ENCODE assay signal across 2 cellular contexts in the genomic region with DNA sequence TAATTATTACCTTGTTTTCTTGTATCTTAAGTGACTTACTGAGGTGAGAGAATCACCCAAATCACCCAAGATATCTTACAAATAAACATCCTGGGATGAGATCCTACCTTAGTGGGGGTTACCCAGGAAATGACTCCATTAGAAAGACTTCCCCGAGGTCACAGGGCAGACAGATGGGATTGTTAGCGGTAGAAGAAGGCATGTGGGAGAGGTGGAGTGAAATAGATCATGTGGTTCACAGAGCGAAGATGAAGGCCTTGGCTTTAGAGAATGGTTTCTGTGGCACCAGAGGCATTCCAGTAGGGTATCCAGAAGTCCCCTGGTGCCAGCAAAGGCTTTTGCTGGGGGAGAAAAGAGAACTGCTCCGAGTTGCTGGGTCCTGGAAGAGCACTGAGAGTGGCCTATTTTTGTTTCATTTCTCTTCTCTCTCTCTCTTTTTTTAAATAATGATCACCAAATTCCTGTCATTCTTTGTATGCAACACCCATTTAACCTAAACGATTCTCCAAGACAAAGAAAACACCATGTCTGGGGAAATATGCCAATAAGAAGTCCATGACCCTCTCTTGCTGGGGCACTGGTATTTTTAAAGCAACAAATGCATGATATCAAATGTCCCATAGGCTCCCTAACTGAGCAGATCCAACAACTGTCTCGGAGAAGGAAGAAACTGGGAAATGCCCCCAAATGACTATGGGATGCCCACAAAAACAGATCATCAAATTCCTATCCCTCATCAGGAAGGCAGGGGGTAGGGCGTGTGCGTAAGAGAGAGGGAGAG.
TF ChIP-seq lines count a peak whose summit lies in the region.

No MANE protein-coding gene starts in this region.

TF ChIP-seq in SK-N-SH, 30 proteins besides CTCF, POLR2A, EP300 and RAD21:
- TF ChIP-seq MEF2A (IDR thresholded peaks at IDR 0.05; ENCODE audit: borderline replicate concordance, low read depth), result no peak
- TF ChIP-seq SIN3A (IDR thresholded peaks at IDR 0.05; ENCODE audit: borderline replicate concordance, low read depth, low read length), result no peak
- TF ChIP-seq POLR2AphosphoS5 (IDR thresholded peaks at IDR 0.05; ENCODE audit: low read depth, low read length), result no peak
- no peak for TF ChIP-seq GATA2 (CRISPR knock-in tag; IDR thresholded peaks at IDR 0.05)
- no peak for TF ChIP-seq FOXJ3 (CRISPR knock-in tag; IDR thresholded peaks at IDR 0.05)
- TF ChIP-seq GABPA (IDR thresholded peaks at IDR 0.05; ENCODE audit: low read depth), result no peak
- no peak for TF ChIP-seq NRF1 (IDR thresholded peaks at IDR 0.05; ENCODE audit: low read depth, low read length)
- TF ChIP-seq TCF12 (IDR thresholded peaks at IDR 0.05), result no peak
- no peak for TF ChIP-seq TAF1 (IDR thresholded peaks at IDR 0.05; ENCODE audit: borderline replicate concordance, low read depth, low read length)
- TF ChIP-seq SMC3 (IDR thresholded peaks at IDR 0.05; ENCODE audit: low read depth, low read length), result no peak
- TF ChIP-seq, protein P1, sequence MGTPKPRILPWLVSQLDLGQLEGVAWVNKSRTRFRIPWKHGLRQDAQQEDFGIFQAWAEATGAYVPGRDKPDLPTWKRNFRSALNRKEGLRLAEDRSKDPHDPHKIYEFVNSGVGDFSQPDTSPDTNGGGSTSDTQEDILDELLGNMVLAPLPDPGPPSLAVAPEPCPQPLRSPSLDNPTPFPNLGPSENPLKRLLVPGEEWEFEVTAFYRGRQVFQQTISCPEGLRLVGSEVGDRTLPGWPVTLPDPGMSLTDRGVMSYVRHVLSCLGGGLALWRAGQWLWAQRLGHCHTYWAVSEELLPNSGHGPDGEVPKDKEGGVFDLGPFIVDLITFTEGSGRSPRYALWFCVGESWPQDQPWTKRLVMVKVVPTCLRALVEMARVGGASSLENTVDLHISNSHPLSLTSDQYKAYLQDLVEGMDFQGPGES (IDR thresholded peaks at IDR 0.05; ENCODE audit: low read depth, low read length), result no peak
- TF ChIP-seq TEAD4 (IDR thresholded peaks at IDR 0.05; ENCODE audit: borderline replicate concordance, insufficient read depth), result no peak
- TF ChIP-seq, protein P2, sequence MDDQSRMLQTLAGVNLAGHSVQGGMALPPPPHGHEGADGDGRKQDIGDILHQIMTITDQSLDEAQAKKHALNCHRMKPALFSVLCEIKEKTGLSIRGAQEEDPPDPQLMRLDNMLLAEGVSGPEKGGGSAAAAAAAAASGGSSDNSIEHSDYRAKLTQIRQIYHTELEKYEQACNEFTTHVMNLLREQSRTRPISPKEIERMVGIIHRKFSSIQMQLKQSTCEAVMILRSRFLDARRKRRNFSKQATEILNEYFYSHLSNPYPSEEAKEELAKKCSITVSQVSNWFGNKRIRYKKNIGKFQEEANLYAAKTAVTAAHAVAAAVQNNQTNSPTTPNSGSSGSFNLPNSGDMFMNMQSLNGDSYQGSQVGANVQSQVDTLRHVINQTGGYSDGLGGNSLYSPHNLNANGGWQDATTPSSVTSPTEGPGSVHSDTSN (IDR thresholded peaks at IDR 0.05), result no peak
- no peak for TF ChIP-seq RFX5 (IDR thresholded peaks at IDR 0.05; ENCODE audit: low read length)
- TF ChIP-seq, protein P3, sequence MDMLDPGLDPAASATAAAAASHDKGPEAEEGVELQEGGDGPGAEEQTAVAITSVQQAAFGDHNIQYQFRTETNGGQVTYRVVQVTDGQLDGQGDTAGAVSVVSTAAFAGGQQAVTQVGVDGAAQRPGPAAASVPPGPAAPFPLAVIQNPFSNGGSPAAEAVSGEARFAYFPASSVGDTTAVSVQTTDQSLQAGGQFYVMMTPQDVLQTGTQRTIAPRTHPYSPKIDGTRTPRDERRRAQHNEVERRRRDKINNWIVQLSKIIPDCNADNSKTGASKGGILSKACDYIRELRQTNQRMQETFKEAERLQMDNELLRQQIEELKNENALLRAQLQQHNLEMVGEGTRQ (IDR thresholded peaks at IDR 0.05; ENCODE audit: borderline replicate concordance, low read depth, low read length), result no peak
- no peak for TF ChIP-seq FOXM1 (IDR thresholded peaks at IDR 0.05; ENCODE audit: low read depth)
- TF ChIP-seq MXI1 (IDR thresholded peaks at IDR 0.05; ENCODE audit: low read depth, low read length), result no peak
- no peak for TF ChIP-seq NFIC (IDR thresholded peaks at IDR 0.05; ENCODE audit: borderline replicate concordance)
- TF ChIP-seq, protein P4, sequence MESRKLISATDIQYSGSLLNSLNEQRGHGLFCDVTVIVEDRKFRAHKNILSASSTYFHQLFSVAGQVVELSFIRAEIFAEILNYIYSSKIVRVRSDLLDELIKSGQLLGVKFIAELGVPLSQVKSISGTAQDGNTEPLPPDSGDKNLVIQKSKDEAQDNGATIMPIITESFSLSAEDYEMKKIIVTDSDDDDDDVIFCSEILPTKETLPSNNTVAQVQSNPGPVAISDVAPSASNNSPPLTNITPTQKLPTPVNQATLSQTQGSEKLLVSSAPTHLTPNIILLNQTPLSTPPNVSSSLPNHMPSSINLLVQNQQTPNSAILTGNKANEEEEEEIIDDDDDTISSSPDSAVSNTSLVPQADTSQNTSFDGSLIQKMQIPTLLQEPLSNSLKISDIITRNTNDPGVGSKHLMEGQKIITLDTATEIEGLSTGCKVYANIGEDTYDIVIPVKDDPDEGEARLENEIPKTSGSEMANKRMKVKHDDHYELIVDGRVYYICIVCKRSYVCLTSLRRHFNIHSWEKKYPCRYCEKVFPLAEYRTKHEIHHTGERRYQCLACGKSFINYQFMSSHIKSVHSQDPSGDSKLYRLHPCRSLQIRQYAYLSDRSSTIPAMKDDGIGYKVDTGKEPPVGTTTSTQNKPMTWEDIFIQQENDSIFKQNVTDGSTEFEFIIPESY (IDR thresholded peaks at IDR 0.05; ENCODE audit: borderline replicate concordance, low read depth), result no peak

TF ChIP-seq in SK-N-SH treated with all-trans-retinoic acid at 6 μM for 48 hours, 23 proteins besides CTCF, POLR2A, EP300 and RAD21:
- TF ChIP-seq ZFP3 (CRISPR knock-in tag; IDR thresholded peaks at IDR 0.05) (no peak), ZNF70 (CRISPR knock-in tag; IDR thresholded peaks at IDR 0.05) (no peak)
